Comparison of ENCODE assay signal across 9 cellular contexts in the genomic region with DNA sequence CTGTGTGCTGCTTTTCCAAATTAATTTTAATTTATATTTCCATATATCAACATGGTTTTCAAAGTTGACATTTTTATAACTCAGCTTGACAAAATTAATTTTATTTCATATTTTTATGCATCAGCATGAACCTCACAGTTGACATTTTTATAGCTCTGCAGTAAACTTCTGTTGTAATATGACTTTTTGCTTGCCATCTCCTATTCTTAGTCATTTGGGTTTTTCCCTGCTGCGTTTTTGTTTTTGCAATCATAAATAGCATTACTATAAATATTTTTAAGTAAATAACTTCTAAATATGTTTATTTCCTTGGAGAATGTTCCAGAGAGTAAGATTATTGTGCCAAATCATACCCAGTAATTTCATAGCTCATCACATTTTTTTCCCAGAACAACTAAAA. TPM values are rescaled to one million over a fixed set of nuclear protein-coding genes. Genes with fewer than 3 reads are reported as not detected.
"Had no signal": no experiment of that assay in that cellular context is flagged by ENCODE, and none has a peak within 500 bp of the region (broad histone marks: within the 10 kb centered on the region; RNA-seq: fewer than 3 reads in every experiment).

No MANE protein-coding gene starts in this region.

- FAIRE-seq: HepG2 had no signal

- H3K4me1 ChIP-seq: HAP-1 had no signal

- DNase-seq: GM23248, GOT3, H7, HFFc6, KBM-7 had no signal

- H3K9me3 ChIP-seq: HAP-1 had no signal

- H3K36me3 ChIP-seq: HAP-1 had no signal

- H3K4me3 ChIP-seq: GM23248, HAP-1 had no signal

- H3K27ac ChIP-seq: GM23248, HL-60 had no signal

- H2AFZ ChIP-seq: GM23248 had no signal

- H3K9ac ChIP-seq: GM23248 had no signal

- ATAC-seq: HCT116, HepG2 had no signal

RNA-seq across cellular contexts. Expression of a gene that starts 21.0 kb away (rescaled TPM):
- total RNA-seq: GM23248, HFFc6 had no signal
- polyA plus RNA-seq: GM23248 had no signal
